ENCODE assay signal across 10 cellular contexts in genomic region chr19:5681446-5682292, GRCh38. TPM values are rescaled to one million over a fixed set of nuclear protein-coding genes. Genes with fewer than 3 reads are reported as not detected.
A peak's percentile ranks its signal among the peaks of the same experiment; 100 is the strongest.
DNase-seq lines count a peak whose midpoint lies in the region; ATAC-seq, FAIRE-seq and TF ChIP-seq lines count a peak whose summit lies in the region.
"Had no signal": no experiment of that assay in that cellular context is flagged by ENCODE, and none has a peak within 500 bp of the region (broad histone marks: within the 10 kb centered on the region; RNA-seq: fewer than 3 reads in every experiment).

No MANE protein-coding gene starts in this region.

- ATAC-seq in activated CD8-positive, alpha-beta memory T cell treated with anti-CD3 and anti-CD28 coated beads, Interleukin-2, amount 10 ng/mL, durations not matched to agents 7 days and 5 days, result no peak
- ATAC-seq in right lobe of liver, result no peak
- ATAC-seq in thoracic aorta (ENCODE audit: insufficient number of reproducible peaks, low FRiP score, low read depth), result no peak
- ATAC-seq in GM21423 (IDR thresholded peaks at IDR 0.05; ENCODE audit: unreplicated experiment), result no peak
- no peak for ATAC-seq in HG03139 (IDR thresholded peaks at IDR 0.05; ENCODE audit: unreplicated experiment)

- no peak for TF ChIP-seq CTCF in astrocyte (IDR thresholded peaks at IDR 0.05; ENCODE audit: insufficient read depth, low read depth, low read length)
- no peak for TF ChIP-seq CTCF in right lobe of liver (IDR thresholded peaks at IDR 0.05)
- TF ChIP-seq CTCF in thoracic aorta (IDR thresholded peaks at IDR 0.05), result no peak

- no peaks in the 10 kb centered on the region for H3K9me3 Mint-ChIP-seq in activated CD8-positive, alpha-beta memory T cell treated with anti-CD3 and anti-CD28 coated beads, Interleukin-2, amount 10 ng/mL, durations not matched to agents 7 days and 5 days (ENCODE audit: low read depth)
- H3K9me3 Mint-ChIP-seq in astrocyte (ENCODE audit: unreplicated experiment), result no peaks in the 10 kb centered on the region

- TF ChIP-seq POLR2A in right lobe of liver (IDR thresholded peaks at IDR 0.05), result no peak

- H3K4me2 ChIP-seq in astrocyte (ENCODE audit: low read length), result peak overlapping the region; percentile 95

- H3K27me3 ChIP-seq in astrocyte (ENCODE audit: insufficient read depth, low read length) (no peaks in the 10 kb centered on the region), right lobe of liver (no peaks in the 10 kb centered on the region), thoracic aorta (replicated peaks; ENCODE audit: insufficient read depth) (no peaks in the 10 kb centered on the region)

- no peaks in the 10 kb centered on the region for H3K36me3 ChIP-seq in astrocyte (ENCODE audit: insufficient read depth, low read length)
- H3K36me3 ChIP-seq in right lobe of liver, result no peaks in the 10 kb centered on the region
- peaks cover 5% of the 10 kb centered on the region for H3K36me3 ChIP-seq in thoracic aorta

- H3K27ac ChIP-seq in astrocyte (ENCODE audit: low read depth, low read length), result no peak overlapping the region
- H3K27ac ChIP-seq in right lobe of liver, result no peak overlapping the region
- no peak overlapping the region for H3K27ac ChIP-seq in thoracic aorta

- H3K4me3 Mint-ChIP-seq in activated CD8-positive, alpha-beta memory T cell treated with anti-CD3 and anti-CD28 coated beads, Interleukin-2, amount 10 ng/mL, durations not matched to agents 7 days and 5 days, result peak overlapping the region; percentile 60
- H3K4me3 Mint-ChIP-seq in astrocyte (ENCODE audit: unreplicated experiment), result peak overlapping the region; percentile 74

- CTCF ChIA-PET in activated CD8-positive, alpha-beta memory T cell treated with anti-CD3 and anti-CD28 coated beads, Interleukin-2, amount 10 ng/mL, durations not matched to agents 7 days and 5 days (lab: Charles Lee), result interaction anchor here (1.2 to 1.6 kb wide), 2 partner anchors 57 to 286 kb away, joined by 3 read pairs; no protein-coding TSS in a partner anchor

- intact Hi-C loops in right lobe of liver (cut with DNase I), result no loop called here

- peaks cover 22% of the 10 kb centered on the region for H3K4me1 Mint-ChIP-seq in activated CD8-positive, alpha-beta memory T cell treated with anti-CD3 and anti-CD28 coated beads, Interleukin-2, amount 10 ng/mL, durations not matched to agents 7 days and 5 days
- H3K4me1 Mint-ChIP-seq in astrocyte (ENCODE audit: low read depth, unreplicated experiment), result peaks cover 4% of the 10 kb centered on the region

- peaks cover 12% of the 10 kb centered on the region for H3K79me2 ChIP-seq in astrocyte (ENCODE audit: insufficient read depth, low read length)

- peak overlapping the region; percentile 95 for H3K9ac ChIP-seq in astrocyte (ENCODE audit: low read length)

- H3K36me3 Mint-ChIP-seq in activated CD8-positive, alpha-beta memory T cell treated with anti-CD3 and anti-CD28 coated beads, Interleukin-2, amount 10 ng/mL, durations not matched to agents 7 days and 5 days, result no peaks in the 10 kb centered on the region
- peaks cover 3% of the 10 kb centered on the region for H3K36me3 Mint-ChIP-seq in astrocyte (ENCODE audit: low read depth, unreplicated experiment)

- H3K27ac Mint-ChIP-seq in activated CD8-positive, alpha-beta memory T cell treated with anti-CD3 and anti-CD28 coated beads, Interleukin-2, amount 10 ng/mL, durations not matched to agents 7 days and 5 days, result peak overlapping the region; percentile 33
- peak overlapping the region; percentile 23 for H3K27ac Mint-ChIP-seq in astrocyte (ENCODE audit: unreplicated experiment)

- no peak for DNase-seq in activated CD8-positive, alpha-beta memory T cell treated with anti-CD3 and anti-CD28 coated beads, Interleukin-2, amount 10 ng/mL, durations not matched to agents 7 days and 5 days
- DNase-seq in activated CD8-positive, alpha-beta memory T cell treated with anti-CD3 and anti-CD28 coated beads, Interleukin-2, amount 50 U/mL, for 48 hours, result no peak
- no peak for DNase-seq in astrocyte (ENCODE audit: low read depth)
- DNase-seq in right lobe of liver, result no peak
- DNase-seq in thoracic aorta (ENCODE audit: low spot score), result no peak
- DNase-seq in HUDEP-2 (lab: John Stamatoyannopoulos, UW; ENCODE audit: unreplicated experiment in 76 of 76), result no peak

- 81% methylated on average over 13 of the region's 14 CpGs for WGBS in right lobe of liver (ENCODE audit: insufficient coverage, low coverage, low lambda C conversion rate, missing lambda C conversion rate)

- no peaks in the 10 kb centered on the region for H3K9me3 ChIP-seq in astrocyte (ENCODE audit: insufficient read depth, low read depth, low read length)
- H3K9me3 ChIP-seq in right lobe of liver, result no peaks in the 10 kb centered on the region
- H3K9me3 ChIP-seq in thoracic aorta, result no peaks in the 10 kb centered on the region

- H3K4me3 ChIP-seq in astrocyte (ENCODE audit: insufficient read depth, low read depth, low read length) (peak overlapping the region; percentile 96), right lobe of liver (peak overlapping the region in 2 of 3 donors; percentile 95 to 97), thoracic aorta (peak overlapping the region; percentile 98)

- H4K20me1 ChIP-seq in astrocyte (ENCODE audit: insufficient read depth, low read length), result peaks cover 6% of the 10 kb centered on the region

- FAIRE-seq in astrocyte (lab: Jason Lieb, UNC), result no peak
- FAIRE-seq: colon had no signal

- peak overlapping the region; percentile 49 for H2AFZ ChIP-seq in astrocyte (ENCODE audit: low read depth, low read length)

- H3K27me3 Mint-ChIP-seq in activated CD8-positive, alpha-beta memory T cell treated with anti-CD3 and anti-CD28 coated beads, Interleukin-2, amount 10 ng/mL, durations not matched to agents 7 days and 5 days, result no peaks in the 10 kb centered on the region
- no peaks in the 10 kb centered on the region for H3K27me3 Mint-ChIP-seq in astrocyte (ENCODE audit: low read depth, unreplicated experiment)

- H3K4me1 ChIP-seq in astrocyte (ENCODE audit: insufficient read depth, low read length) (no peaks in the 10 kb centered on the region), right lobe of liver (peaks cover 0 to 6% (median 0%) of the 10 kb centered on the region in 4 donors), thoracic aorta (ENCODE audit: control insufficient read depth in 1 of 2, low read depth in 2 of 2) (peaks cover 12 to 24% of the 10 kb centered on the region in 2 donors)

RNA-seq across cellular contexts. Expression of gene HSD11B1L, which starts 0.8 kb away (rescaled TPM):
- 1 to 10 TPM; 1.0 to 2.4 TPM for total RNA-seq in activated CD8-positive, alpha-beta memory T cell treated with anti-CD3 and anti-CD28 coated beads, Interleukin-2, amount 10 ng/mL, durations not matched to agents 7 days and 5 days
- total RNA-seq in astrocyte (8.4 and 9.8 TPM in 2 replicates), right lobe of liver (10 to 100 TPM in 1 of 6 experiments, 1 to 10 TPM in 5; 1.6 to 10.3 (median 4.0) TPM), thoracic aorta (10 to 100 TPM in 1 of 2 donors, 1 to 10 TPM in 1; 7.5 to 11.6 TPM)

RNA-seq across cellular contexts. Expression of gene MICOS13, which starts 1.4 kb away (rescaled TPM):
- 10 to 100 TPM; 49.1 to 49.7 TPM for total RNA-seq in activated CD8-positive, alpha-beta memory T cell treated with anti-CD3 and anti-CD28 coated beads, Interleukin-2, amount 10 ng/mL, durations not matched to agents 7 days and 5 days
- total RNA-seq in astrocyte (48.0 and 49.3 TPM in 2 replicates), right lobe of liver (10 to 100 TPM; 24.2 to 54.3 (median 33.7) TPM), thoracic aorta (10 to 100 TPM; 16.9 to 43.7 TPM)

RNA-seq across cellular contexts. Expression of gene RPL36, which starts 8.4 kb away (rescaled TPM):
- 1,000 to 10,000 TPM in 1 of 2 experiments, 100 to 1,000 TPM in 1; 976 to 1,078 TPM for total RNA-seq in activated CD8-positive, alpha-beta memory T cell treated with anti-CD3 and anti-CD28 coated beads, Interleukin-2, amount 10 ng/mL, durations not matched to agents 7 days and 5 days
- total RNA-seq in astrocyte (894 and 943 TPM in 2 replicates), right lobe of liver (100 to 1,000 TPM; 232 to 283 (median 251) TPM), thoracic aorta (100 to 1,000 TPM; 274 to 397 TPM)

RNA-seq across cellular contexts. Expression of gene LONP1, which starts 38.3 kb away (rescaled TPM):
- total RNA-seq in activated CD8-positive, alpha-beta memory T cell treated with anti-CD3 and anti-CD28 coated beads, Interleukin-2, amount 10 ng/mL, durations not matched to agents 7 days and 5 days, result 100 to 1,000 TPM; 134 to 141 TPM
- total RNA-seq in astrocyte (77.8 and 85.2 TPM in 2 replicates), right lobe of liver (100 to 1,000 TPM in 2 of 6 experiments, 10 to 100 TPM in 4; 54.5 to 123 (median 66.8) TPM), thoracic aorta (10 to 100 TPM; 52.8 to 82.8 TPM)

RNA-seq across cellular contexts. Expression of gene CATSPERD, which starts 38.8 kb away (rescaled TPM):
- not detected for total RNA-seq in activated CD8-positive, alpha-beta memory T cell treated with anti-CD3 and anti-CD28 coated beads, Interleukin-2, amount 10 ng/mL, durations not matched to agents 7 days and 5 days
- total RNA-seq in astrocyte (not detected in 2 replicates), right lobe of liver (not detected), thoracic aorta (under 1 TPM in 1 of 2 donors, not detected in 1; 0.41 TPM)
- total RNA-seq: H4 had no signal
